Comparison of ENCODE assay signal across 1 cellular context in the genomic region with DNA sequence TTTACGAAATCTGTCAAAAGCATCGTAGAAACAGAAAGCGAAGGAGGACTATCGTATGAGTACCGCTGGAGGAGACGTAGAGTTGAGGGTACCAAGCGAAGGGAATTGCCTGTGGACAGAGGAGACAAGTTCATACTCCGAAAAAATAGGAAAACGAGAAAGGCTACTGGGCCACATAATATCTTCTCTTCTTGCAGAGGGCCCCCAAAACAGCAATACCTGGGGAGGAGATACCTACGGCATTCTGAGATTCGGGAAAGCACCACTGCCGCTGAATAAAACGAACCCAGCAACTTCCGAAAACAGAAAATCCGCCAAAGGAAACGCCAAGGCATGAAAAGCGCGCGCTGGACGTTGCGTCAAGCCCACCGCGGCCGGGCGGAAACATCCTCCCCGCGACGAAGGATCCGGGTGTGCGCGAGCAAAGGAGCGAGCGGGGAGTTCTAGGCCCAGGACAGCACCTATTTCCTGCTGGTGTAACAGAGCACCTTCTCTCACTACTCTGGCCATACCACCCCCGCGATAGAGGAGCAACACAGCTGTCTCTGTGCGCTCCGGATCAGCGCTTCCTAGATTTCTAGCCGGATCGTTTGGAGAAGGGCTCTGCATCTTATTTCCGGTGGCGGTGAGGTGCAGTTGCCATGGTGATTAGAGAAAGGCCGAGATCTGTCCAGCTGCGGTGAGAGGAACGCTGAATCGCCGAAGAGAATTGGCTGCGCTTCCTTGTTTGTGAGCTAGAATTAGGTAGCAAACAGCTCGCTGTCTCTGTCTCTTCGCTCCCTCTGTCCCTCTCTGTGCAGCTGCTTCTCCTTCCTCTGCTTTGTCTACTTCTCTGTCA.
TF ChIP-seq lines count a peak whose summit lies in the region.

A gene with protein sequence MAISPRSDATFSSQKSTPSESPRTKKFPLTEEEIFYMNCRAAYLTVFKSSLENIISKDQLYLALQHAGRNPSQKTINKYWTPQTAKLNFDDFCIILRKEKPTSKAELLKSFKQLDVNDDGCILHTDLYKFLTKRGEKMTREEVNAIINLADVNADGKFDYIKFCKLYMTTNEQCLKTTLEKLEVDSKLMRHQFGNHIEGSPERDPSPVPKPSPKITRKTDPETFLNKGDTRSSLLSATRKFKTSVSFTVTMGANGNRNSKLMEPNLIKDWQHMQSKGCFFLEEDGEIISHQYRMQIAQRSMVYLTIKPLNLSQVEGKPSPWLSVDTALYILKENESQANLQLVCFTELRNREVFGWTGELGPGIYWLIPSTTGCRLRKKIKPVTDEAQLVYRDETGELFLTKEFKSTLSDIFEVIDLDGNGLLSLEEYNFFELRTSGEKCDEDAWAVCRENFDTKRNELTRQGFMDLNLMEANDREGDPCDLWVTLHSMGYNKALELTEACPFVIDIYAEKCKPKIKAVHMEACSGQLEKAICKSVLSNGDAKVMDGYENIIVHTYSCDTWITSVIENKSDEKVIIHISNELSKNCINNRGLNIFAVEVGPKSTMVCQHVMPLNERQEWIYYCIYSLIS (plus strand): TSS at position 635 of the 838 bp plus-strand sequence. CDS start 2,048 bp downstream, outside the sequence.
ITGB3BP (minus strand) TSS at position 335 of the 838 bp plus-strand sequence; CDS start at position 243, 92 bp downstream.

TF ChIP-seq in K562, 482 proteins besides CTCF, POLR2A, EP300 and RAD21 (continued from another document and continues in another):
- TF ChIP-seq ZNF121 (CRISPR knock-in tag; conservative IDR thresholded peaks at IDR 0.05) (0 out of 2 replicates have a peak, but pooled peaks have one; percentile 43), TAF1 (IDR thresholded peaks at IDR 0.05; ENCODE audit: control insufficient read depth, extremely low read depth, insufficient read depth, low read length, severe bottlenecking) (peak; percentile 93), SMAD4 (CRISPR knock-in tag; conservative IDR thresholded peaks at IDR 0.05) (peak; percentile 61), BCL6 (CRISPR knock-in tag; IDR thresholded peaks at IDR 0.05) (no peak), SRSF9 (IDR thresholded peaks at IDR 0.05; ENCODE audit: borderline replicate concordance, low read depth, low read length) (no peak), FOXA1 (IDR thresholded peaks at IDR 0.05; ENCODE audit: borderline replicate concordance) (no peak), MAFG (tag; conservative IDR thresholded peaks at IDR 0.05) (no peak), FOXA3 (CRISPR knock-in tag; conservative IDR thresholded peaks at IDR 0.05 in 1 of 2, IDR thresholded peaks at IDR 0.05 in 1 of 2) (no peak), HNRNPH1 (optimal IDR thresholded peaks at IDR 0.05; ENCODE audit: low read depth, low read length) (no peak), POLR2AphosphoS2 (IDR thresholded peaks at IDR 0.05; ENCODE audit: low read length) (peak; percentile 54; the same call in 1 of the 2 replicates), ZNF263 (CRISPR knock-in tag; IDR thresholded peaks at IDR 0.05; ENCODE audit: borderline replicate concordance) (no peak; the same call in 1 of the 2 replicates), KDM1A (IDR thresholded peaks at IDR 0.05) (peak; percentile 75 to 84; a peak in 3 of 4 replicates), PKNOX1 (IDR thresholded peaks at IDR 0.05) (peak; percentile 57; the same call in 1 of the 2 replicates), ELF1 (tag; IDR thresholded peaks at IDR 0.05) (peak; percentile 97), MXD1 (CRISPR knock-in tag; IDR thresholded peaks at IDR 0.05; ENCODE audit: borderline replicate concordance, poor library complexity, severe bottlenecking) (peak; percentile 43), RBM39 (optimal IDR thresholded peaks at IDR 0.05; ENCODE audit: low read depth, low read length) (no peak), RB1 (IDR thresholded peaks at IDR 0.05; ENCODE audit: low read depth) (peak; percentile 100), ZSCAN29 (IDR thresholded peaks at IDR 0.05) (peak; percentile 42; the same call in 1 of the 2 replicates), FIP1L1 (IDR thresholded peaks at IDR 0.05; ENCODE audit: low read depth, low read length, poor library complexity, severe bottlenecking) (no peak), DMBX1 (CRISPR knock-in tag; IDR thresholded peaks at IDR 0.05; ENCODE audit: borderline replicate concordance) (peak; percentile 76), ZNF561 (CRISPR knock-in tag; conservative IDR thresholded peaks at IDR 0.05) (no peak), ZBED1 (IDR thresholded peaks at IDR 0.05) (no peak), CGGBP1 (CRISPR knock-in tag; IDR thresholded peaks at IDR 0.05) (peak; percentile 36; the same call in 1 of the 2 replicates), HDAC8 (tag; IDR thresholded peaks at IDR 0.05) (peak; percentile 58; the same call in 1 of the 2 replicates), HMGXB4 (CRISPR knock-in tag; IDR thresholded peaks at IDR 0.05) (peak; percentile 86; the same call in 1 of the 2 replicates), HOXB6 (CRISPR knock-in tag; IDR thresholded peaks at IDR 0.05; ENCODE audit: borderline replicate concordance) (no peak), MXI1 (IDR thresholded peaks at IDR 0.05; ENCODE audit: low read depth, low read length) (peak; percentile 84), ZNF583 (CRISPR knock-in tag; IDR thresholded peaks at IDR 0.05) (peak; percentile 80; the same call in 1 of the 2 replicates), RUNX1 (IDR thresholded peaks at IDR 0.05; ENCODE audit: low read depth) (no peak), TAF7 (tag; IDR thresholded peaks at IDR 0.05) (peak; percentile 64), TEAD1 (CRISPR knock-in tag; IDR thresholded peaks at IDR 0.05) (peak; percentile 61 to 81; a peak in 3 of 4 replicates), ATF7 (IDR thresholded peaks at IDR 0.05) (peak; percentile 92), MCM3 (IDR thresholded peaks at IDR 0.05) (no peak), FOXM1 (IDR thresholded peaks at IDR 0.05; ENCODE audit: low read depth) (peak; percentile 88), FOXM1 (CRISPR knock-in tag; IDR thresholded peaks at IDR 0.05; ENCODE audit: low read depth) (no peak), NR1H2 (CRISPR knock-in tag; IDR thresholded peaks at IDR 0.05) (no peak), PRPF4 (IDR thresholded peaks at IDR 0.05; ENCODE audit: insufficient read depth, low read depth, low read length, poor library complexity, severe bottlenecking) (no peak), ESRRA (IDR thresholded peaks at IDR 0.05; ENCODE audit: borderline replicate concordance, low read depth) (peak; percentile 84), TBP (optimal IDR thresholded peaks at IDR 0.05; ENCODE audit: low read depth, low read length) (peak; percentile 92)
- TF ChIP-seq, protein P1, sequence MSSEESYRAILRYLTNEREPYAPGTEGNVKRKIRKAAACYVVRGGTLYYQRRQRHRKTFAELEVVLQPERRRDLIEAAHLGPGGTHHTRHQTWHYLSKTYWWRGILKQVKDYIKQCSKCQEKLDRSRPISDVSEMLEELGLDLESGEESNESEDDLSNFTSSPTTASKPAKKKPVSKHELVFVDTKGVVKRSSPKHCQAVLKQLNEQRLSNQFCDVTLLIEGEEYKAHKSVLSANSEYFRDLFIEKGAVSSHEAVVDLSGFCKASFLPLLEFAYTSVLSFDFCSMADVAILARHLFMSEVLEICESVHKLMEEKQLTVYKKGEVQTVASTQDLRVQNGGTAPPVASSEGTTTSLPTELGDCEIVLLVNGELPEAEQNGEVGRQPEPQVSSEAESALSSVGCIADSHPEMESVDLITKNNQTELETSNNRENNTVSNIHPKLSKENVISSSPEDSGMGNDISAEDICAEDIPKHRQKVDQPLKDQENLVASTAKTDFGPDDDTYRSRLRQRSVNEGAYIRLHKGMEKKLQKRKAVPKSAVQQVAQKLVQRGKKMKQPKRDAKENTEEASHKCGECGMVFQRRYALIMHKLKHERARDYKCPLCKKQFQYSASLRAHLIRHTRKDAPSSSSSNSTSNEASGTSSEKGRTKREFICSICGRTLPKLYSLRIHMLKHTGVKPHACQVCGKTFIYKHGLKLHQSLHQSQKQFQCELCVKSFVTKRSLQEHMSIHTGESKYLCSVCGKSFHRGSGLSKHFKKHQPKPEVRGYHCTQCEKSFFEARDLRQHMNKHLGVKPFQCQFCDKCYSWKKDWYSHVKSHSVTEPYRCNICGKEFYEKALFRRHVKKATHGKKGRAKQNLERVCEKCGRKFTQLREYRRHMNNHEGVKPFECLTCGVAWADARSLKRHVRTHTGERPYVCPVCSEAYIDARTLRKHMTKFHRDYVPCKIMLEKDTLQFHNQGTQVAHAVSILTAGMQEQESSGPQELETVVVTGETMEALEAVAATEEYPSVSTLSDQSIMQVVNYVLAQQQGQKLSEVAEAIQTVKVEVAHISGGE (CRISPR knock-in tag; IDR thresholded peaks at IDR 0.05), result peak; percentile 98 to 99 (median 99)
- TF ChIP-seq, protein P2, sequence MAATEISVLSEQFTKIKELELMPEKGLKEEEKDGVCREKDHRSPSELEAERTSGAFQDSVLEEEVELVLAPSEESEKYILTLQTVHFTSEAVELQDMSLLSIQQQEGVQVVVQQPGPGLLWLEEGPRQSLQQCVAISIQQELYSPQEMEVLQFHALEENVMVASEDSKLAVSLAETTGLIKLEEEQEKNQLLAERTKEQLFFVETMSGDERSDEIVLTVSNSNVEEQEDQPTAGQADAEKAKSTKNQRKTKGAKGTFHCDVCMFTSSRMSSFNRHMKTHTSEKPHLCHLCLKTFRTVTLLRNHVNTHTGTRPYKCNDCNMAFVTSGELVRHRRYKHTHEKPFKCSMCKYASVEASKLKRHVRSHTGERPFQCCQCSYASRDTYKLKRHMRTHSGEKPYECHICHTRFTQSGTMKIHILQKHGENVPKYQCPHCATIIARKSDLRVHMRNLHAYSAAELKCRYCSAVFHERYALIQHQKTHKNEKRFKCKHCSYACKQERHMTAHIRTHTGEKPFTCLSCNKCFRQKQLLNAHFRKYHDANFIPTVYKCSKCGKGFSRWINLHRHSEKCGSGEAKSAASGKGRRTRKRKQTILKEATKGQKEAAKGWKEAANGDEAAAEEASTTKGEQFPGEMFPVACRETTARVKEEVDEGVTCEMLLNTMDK (IDR thresholded peaks at IDR 0.05; ENCODE audit: borderline replicate concordance, insufficient read depth, low read depth, low read length, poor library complexity, severe bottlenecking), result no peak
- TF ChIP-seq, protein P3, sequence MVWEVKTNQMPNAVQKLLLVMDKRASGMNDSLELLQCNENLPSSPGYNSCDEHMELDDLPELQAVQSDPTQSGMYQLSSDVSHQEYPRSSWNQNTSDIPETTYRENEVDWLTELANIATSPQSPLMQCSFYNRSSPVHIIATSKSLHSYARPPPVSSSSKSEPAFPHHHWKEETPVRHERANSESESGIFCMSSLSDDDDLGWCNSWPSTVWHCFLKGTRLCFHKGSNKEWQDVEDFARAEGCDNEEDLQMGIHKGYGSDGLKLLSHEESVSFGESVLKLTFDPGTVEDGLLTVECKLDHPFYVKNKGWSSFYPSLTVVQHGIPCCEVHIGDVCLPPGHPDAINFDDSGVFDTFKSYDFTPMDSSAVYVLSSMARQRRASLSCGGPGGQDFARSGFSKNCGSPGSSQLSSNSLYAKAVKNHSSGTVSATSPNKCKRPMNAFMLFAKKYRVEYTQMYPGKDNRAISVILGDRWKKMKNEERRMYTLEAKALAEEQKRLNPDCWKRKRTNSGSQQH (CRISPR knock-in tag; IDR thresholded peaks at IDR 0.05), result peak; percentile 87; the same call in 1 of the 2 replicates
- TF ChIP-seq, protein P4, sequence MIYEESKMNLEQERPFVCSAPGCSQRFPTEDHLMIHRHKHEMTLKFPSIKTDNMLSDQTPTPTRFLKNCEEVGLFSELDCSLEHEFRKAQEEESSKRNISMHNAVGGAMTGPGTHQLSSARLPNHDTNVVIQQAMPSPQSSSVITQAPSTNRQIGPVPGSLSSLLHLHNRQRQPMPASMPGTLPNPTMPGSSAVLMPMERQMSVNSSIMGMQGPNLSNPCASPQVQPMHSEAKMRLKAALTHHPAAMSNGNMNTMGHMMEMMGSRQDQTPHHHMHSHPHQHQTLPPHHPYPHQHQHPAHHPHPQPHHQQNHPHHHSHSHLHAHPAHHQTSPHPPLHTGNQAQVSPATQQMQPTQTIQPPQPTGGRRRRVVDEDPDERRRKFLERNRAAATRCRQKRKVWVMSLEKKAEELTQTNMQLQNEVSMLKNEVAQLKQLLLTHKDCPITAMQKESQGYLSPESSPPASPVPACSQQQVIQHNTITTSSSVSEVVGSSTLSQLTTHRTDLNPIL (CRISPR knock-in tag; IDR thresholded peaks at IDR 0.05), result no peak
- TF ChIP-seq, protein P5, sequence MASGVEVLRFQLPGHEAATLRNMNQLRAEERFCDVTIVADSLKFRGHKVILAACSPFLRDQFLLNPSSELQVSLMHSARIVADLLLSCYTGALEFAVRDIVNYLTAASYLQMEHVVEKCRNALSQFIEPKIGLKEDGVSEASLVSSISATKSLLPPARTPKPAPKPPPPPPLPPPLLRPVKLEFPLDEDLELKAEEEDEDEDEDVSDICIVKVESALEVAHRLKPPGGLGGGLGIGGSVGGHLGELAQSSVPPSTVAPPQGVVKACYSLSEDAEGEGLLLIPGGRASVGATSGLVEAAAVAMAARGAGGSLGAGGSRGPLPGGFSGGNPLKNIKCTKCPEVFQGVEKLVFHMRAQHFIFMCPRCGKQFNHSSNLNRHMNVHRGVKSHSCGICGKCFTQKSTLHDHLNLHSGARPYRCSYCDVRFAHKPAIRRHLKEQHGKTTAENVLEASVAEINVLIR (CRISPR knock-in tag; IDR thresholded peaks at IDR 0.05), result peak; percentile 55; the same call in 1 of the 2 replicates
